Comparison of ENCODE assay signal across 24 cellular contexts in genomic region chr12:109905301-109905700, GRCh38.
"Had no signal": no experiment of that assay in that cellular context is flagged by ENCODE, and none has a peak within 500 bp of the region (broad histone marks: within the 10 kb centered on the region; RNA-seq: fewer than 3 reads in every experiment).

No MANE protein-coding gene starts in this region.

- H3K4me3 Mint-ChIP-seq: immature natural killer cell; memory B cell; natural killer cell treated with Interleukin-12 subunit alpha and Interleukin-12 subunit beta and Interleukin-15 and Interleukin-18, amount 100 ng/mL, for 72 hours; stimulated activated memory B cell treated with anti-CD40 and anti-IgM and Interleukin-4, amounts not matched to agents 10 μg/mL and 1 μg/mL and 100 μg/mL, for 72 hours; stimulated activated naive CD8-positive, alpha-beta T cell treated with anti-CD3 and anti-CD28 coated beads, Interleukin-15, amount 100 ng/mL, for 72 hours had no signal

- H3K4me3 ChIP-seq: dorsolateral prefrontal cortex, heart right ventricle, left ventricle myocardium inferior, lower lobe of right lung, psoas muscle, right lobe of liver, testis, tibial nerve, upper lobe of right lung, vagina had no signal

- H3K27me3 ChIP-seq: dorsolateral prefrontal cortex, heart right ventricle, right lobe of liver, testis, tibial nerve, upper lobe of right lung, vagina had no signal

- DNase-seq: cortex of kidney; dorsolateral prefrontal cortex; effector CD8-positive, alpha-beta T cell; heart right ventricle; immature natural killer cell; kidney; left cardiac atrium; left ventricle myocardium inferior; lower lobe of right lung; midbrain; psoas muscle; retina; right lobe of liver; stimulated activated CD4-positive, alpha-beta T cell treated with anti-CD3 and anti-CD28 coated beads, Interleukin-4, amount 100 ng/mL, for 1 hour; stimulated activated CD8-positive, alpha-beta memory T cell treated with anti-CD3 and anti-CD28 coated beads, Interleukin-4, amount 100 ng/mL, for 48 hours; stimulated activated naive CD8-positive, alpha-beta T cell treated with anti-CD3 and anti-CD28 coated beads, Interleukin-15, amount 100 ng/mL, for 72 hours; testis; upper lobe of right lung had no signal

- H3K9me3 ChIP-seq: heart right ventricle, left ventricle myocardium inferior, lower lobe of right lung, psoas muscle, right lobe of liver, testis, tibial nerve, upper lobe of right lung, vagina had no signal

- ATAC-seq: esophagus mucosa; heart right ventricle; left cardiac atrium; lower lobe of right lung; natural killer cell treated with Interleukin-12 subunit alpha and Interleukin-12 subunit beta and Interleukin-15 and Interleukin-18, amount 100 ng/mL, for 72 hours; psoas muscle; right lobe of liver; stimulated activated memory B cell treated with anti-CD40 and anti-IgM and Interleukin-4, amounts not matched to agents 10 μg/mL and 1 μg/mL and 100 μg/mL, for 72 hours; stimulated activated naive CD8-positive, alpha-beta T cell treated with anti-CD3 and anti-CD28 coated beads, Interleukin-15, amount 100 ng/mL, for 72 hours; upper lobe of right lung had no signal

- H3K9me3 Mint-ChIP-seq: immature natural killer cell; memory B cell; natural killer cell treated with Interleukin-12 subunit alpha and Interleukin-12 subunit beta and Interleukin-15 and Interleukin-18, amount 100 ng/mL, for 72 hours; stimulated activated memory B cell treated with anti-CD40 and anti-IgM and Interleukin-4, amounts not matched to agents 10 μg/mL and 1 μg/mL and 100 μg/mL, for 72 hours; stimulated activated naive CD8-positive, alpha-beta T cell treated with anti-CD3 and anti-CD28 coated beads, Interleukin-15, amount 100 ng/mL, for 72 hours had no signal

- H3K27ac Mint-ChIP-seq: memory B cell; natural killer cell treated with Interleukin-12 subunit alpha and Interleukin-12 subunit beta and Interleukin-15 and Interleukin-18, amount 100 ng/mL, for 72 hours; stimulated activated memory B cell treated with anti-CD40 and anti-IgM and Interleukin-4, amounts not matched to agents 10 μg/mL and 1 μg/mL and 100 μg/mL, for 72 hours; stimulated activated naive CD8-positive, alpha-beta T cell treated with anti-CD3 and anti-CD28 coated beads, Interleukin-15, amount 100 ng/mL, for 72 hours had no signal

- H3K27me3 Mint-ChIP-seq: memory B cell; natural killer cell treated with Interleukin-12 subunit alpha and Interleukin-12 subunit beta and Interleukin-15 and Interleukin-18, amount 100 ng/mL, for 72 hours; stimulated activated memory B cell treated with anti-CD40 and anti-IgM and Interleukin-4, amounts not matched to agents 10 μg/mL and 1 μg/mL and 100 μg/mL, for 72 hours; stimulated activated naive CD8-positive, alpha-beta T cell treated with anti-CD3 and anti-CD28 coated beads, Interleukin-15, amount 100 ng/mL, for 72 hours had no signal

- H3K27ac ChIP-seq: dorsolateral prefrontal cortex, heart right ventricle, left ventricle myocardium inferior, lower lobe of right lung, psoas muscle, right lobe of liver, testis, tibial nerve, upper lobe of right lung, vagina had no signal
